ENCODE assay signal across 13 cellular contexts in the genomic region with DNA sequence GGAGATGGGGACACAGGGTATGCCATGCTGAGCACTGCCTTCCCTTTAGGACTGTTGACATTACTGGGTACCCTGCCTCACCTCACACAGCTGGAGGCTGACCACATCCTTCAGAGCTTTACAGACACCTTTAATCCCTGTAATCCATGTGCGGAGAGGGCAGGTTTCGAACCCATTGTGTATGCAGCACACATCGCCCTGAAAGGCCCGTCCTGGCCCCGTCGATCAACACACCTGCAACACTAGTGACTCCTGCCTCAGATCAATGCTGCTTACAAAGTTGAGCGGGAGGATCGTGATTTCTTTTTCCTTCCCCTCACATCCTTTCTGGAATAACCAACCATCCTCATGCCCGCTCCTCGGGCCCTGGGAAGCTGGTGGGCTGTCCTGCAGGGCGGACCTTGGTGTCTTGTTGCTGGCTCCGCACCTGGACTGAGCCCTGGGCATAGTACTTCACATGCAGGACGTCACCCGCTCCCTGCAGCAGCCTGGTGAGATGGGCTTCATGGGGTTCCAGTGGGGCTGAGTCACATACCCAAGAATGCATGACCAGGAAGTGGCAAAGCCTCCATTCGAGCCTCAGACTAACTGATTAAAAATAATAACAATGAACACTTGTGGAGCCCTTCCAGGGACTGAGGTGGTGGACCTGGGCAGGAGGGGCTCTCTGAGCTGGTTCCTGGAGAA.
DNase-seq lines count a peak whose midpoint lies in the region; ATAC-seq and TF ChIP-seq lines count a peak whose summit lies in the region.
"Had no signal": no experiment of that assay in that cellular context is flagged by ENCODE, and none has a peak within 500 bp of the region (broad histone marks: within the 10 kb centered on the region; RNA-seq: fewer than 3 reads in every experiment).

No MANE protein-coding gene starts in this region.

- H4K8ac ChIP-seq in trophoblast cell (ENCODE audit: low read depth, low read length), result no peak overlapping the region

- no peaks in the 10 kb centered on the region for H3K36me3 ChIP-seq in endodermal cell (ENCODE audit: control insufficient read depth, insufficient read depth, low read length)
- no peaks in the 10 kb centered on the region for H3K36me3 ChIP-seq in trophoblast cell (ENCODE audit: control insufficient read depth in 1 of 2, insufficient read depth in 2 of 2, low read length in 2 of 2)
- H3K36me3 ChIP-seq: heart left ventricle had no signal

- no peak overlapping the region for H4K91ac ChIP-seq in trophoblast cell (ENCODE audit: low read depth, low read length)

- TF ChIP-seq CTCF in endodermal cell (conservative IDR thresholded peaks at IDR 0.05), result no peak

- H3K27ac ChIP-seq in endodermal cell (ENCODE audit: low read depth, low read length) (no peak overlapping the region), trophoblast cell (ENCODE audit: low read depth, low read length) (no peak overlapping the region)
- H3K27ac ChIP-seq: heart left ventricle, SK-N-MC had no signal

- no peak overlapping the region for H2BK5ac ChIP-seq in trophoblast cell (ENCODE audit: low read depth, low read length, poor library complexity)

- no peaks in the 10 kb centered on the region for H3K9me3 Mint-ChIP-seq in endodermal cell
- H3K9me3 Mint-ChIP-seq in stimulated activated naive B cell treated with anti-CD40 and anti-IgM and Interleukin-4, amounts not matched to agents 10 μg/mL and 1 μg/mL and 100 μg/mL, for 72 hours, result peaks cover 0 to 1% of the 10 kb centered on the region in 2 donors
- H3K9me3 Mint-ChIP-seq: central memory CD8-positive, alpha-beta T cell had no signal

- no peak overlapping the region for H3K18ac ChIP-seq in trophoblast cell (ENCODE audit: low read length)

- no peak overlapping the region for H3K4me3 Mint-ChIP-seq in endodermal cell
- no peak overlapping the region for H3K4me3 Mint-ChIP-seq in stimulated activated naive B cell treated with anti-CD40 and anti-IgM and Interleukin-4, amounts not matched to agents 10 μg/mL and 1 μg/mL and 100 μg/mL, for 72 hours
- H3K4me3 Mint-ChIP-seq: central memory CD8-positive, alpha-beta T cell; naive B cell had no signal

- H3K9ac ChIP-seq in endodermal cell (ENCODE audit: extremely low read depth, low read length, poor library complexity, severe bottlenecking) (no peak overlapping the region), trophoblast cell (ENCODE audit: low read length) (no peak overlapping the region)

- H2AFZ ChIP-seq in trophoblast cell (ENCODE audit: insufficient read depth, low read length, poor library complexity), result no peak overlapping the region

- H2BK120ac ChIP-seq in trophoblast cell (ENCODE audit: insufficient read depth, low read length, poor library complexity), result no peak overlapping the region

- no peaks in the 10 kb centered on the region for H3K79me2 ChIP-seq in trophoblast cell (ENCODE audit: control insufficient read depth, insufficient read depth, low read length, poor library complexity)

- no peak for ATAC-seq in stimulated activated naive B cell treated with anti-CD40 and anti-IgM and Interleukin-4, amounts not matched to agents 10 μg/mL and 1 μg/mL and 100 μg/mL, for 72 hours (replicated peaks)
- no peak for ATAC-seq in GM21737 (IDR thresholded peaks at IDR 0.05; ENCODE audit: unreplicated experiment)
- ATAC-seq: heart left ventricle had no signal

- H3K14ac ChIP-seq in trophoblast cell (ENCODE audit: low read length), result no peak overlapping the region

- H4K12ac ChIP-seq in trophoblast cell (ENCODE audit: low read depth, low read length), result no peak overlapping the region

- no peak overlapping the region for H2AK5ac ChIP-seq in trophoblast cell (ENCODE audit: low read length)

- no peaks in the 10 kb centered on the region for H3K36me3 Mint-ChIP-seq in endodermal cell (ENCODE audit: low read depth)
- H3K36me3 Mint-ChIP-seq in stimulated activated naive B cell treated with anti-CD40 and anti-IgM and Interleukin-4, amounts not matched to agents 10 μg/mL and 1 μg/mL and 100 μg/mL, for 72 hours, result no peaks in the 10 kb centered on the region
- H3K36me3 Mint-ChIP-seq: naive B cell had no signal

- peaks cover 5% of the 10 kb centered on the region for H3K4me1 Mint-ChIP-seq in endodermal cell
- H3K4me1 Mint-ChIP-seq in stimulated activated naive B cell treated with anti-CD40 and anti-IgM and Interleukin-4, amounts not matched to agents 10 μg/mL and 1 μg/mL and 100 μg/mL, for 72 hours, result peaks cover 0 to 4% of the 10 kb centered on the region in 2 donors
- H3K4me1 Mint-ChIP-seq: central memory CD8-positive, alpha-beta T cell had no signal

- no peaks in the 10 kb centered on the region for H3K79me1 ChIP-seq in trophoblast cell (ENCODE audit: low read length)

- H3K27me3 ChIP-seq in endodermal cell (ENCODE audit: control insufficient read depth, insufficient read depth, low read length, poor library complexity, severe bottlenecking), result no peaks in the 10 kb centered on the region
- H3K27me3 ChIP-seq in trophoblast cell (ENCODE audit: insufficient read depth, low read length), result no peaks in the 10 kb centered on the region

- H3K4me2 ChIP-seq in trophoblast cell (ENCODE audit: low read length), result no peak overlapping the region

- DNase-seq in Daoy (ENCODE audit: low read depth) (peak; percentile 98), LHCN-M2 (ENCODE audit: low read depth) (peak; percentile 72), endodermal cell (peak; percentile 47), trophoblast cell (no peak), NCI-H1694 treated with DMSO at 0.1 percent for 48 hours (lab: John Stamatoyannopoulos, UW) (no peak), T-helper 2 cell (no peak)
- no peak for DNase-seq in stimulated activated naive B cell treated with anti-CD40 and anti-IgM and Interleukin-4, amounts not matched to agents 10 μg/mL and 1 μg/mL and 100 μg/mL, for 72 hours
- DNase-seq: GDM1, heart left ventricle, naive B cell had no signal

- H3K4ac ChIP-seq in trophoblast cell (ENCODE audit: low read depth, low read length), result no peak overlapping the region

- H3K9me3 ChIP-seq in endodermal cell (ENCODE audit: control insufficient read depth, low read length) (no peaks in the 10 kb centered on the region), trophoblast cell (ENCODE audit: insufficient read depth, low read depth, low read length) (no peaks in the 10 kb centered on the region)
- H3K9me3 ChIP-seq: heart left ventricle had no signal

- no peak overlapping the region for H2BK12ac ChIP-seq in trophoblast cell (ENCODE audit: low read length)

- no peak overlapping the region for H3K23ac ChIP-seq in trophoblast cell (ENCODE audit: low read length)

- H3K27ac Mint-ChIP-seq in endodermal cell, result no peak overlapping the region
- H3K27ac Mint-ChIP-seq in stimulated activated naive B cell treated with anti-CD40 and anti-IgM and Interleukin-4, amounts not matched to agents 10 μg/mL and 1 μg/mL and 100 μg/mL, for 72 hours, result no peak overlapping the region
- H3K27ac Mint-ChIP-seq: naive B cell had no signal

- H3K27me3 Mint-ChIP-seq in endodermal cell (ENCODE audit: insufficient read depth), result peaks cover 31% of the 10 kb centered on the region
- peaks cover 7 to 10% of the 10 kb centered on the region in 2 donors for H3K27me3 Mint-ChIP-seq in stimulated activated naive B cell treated with anti-CD40 and anti-IgM and Interleukin-4, amounts not matched to agents 10 μg/mL and 1 μg/mL and 100 μg/mL, for 72 hours

- H3K4me1 ChIP-seq in endodermal cell (ENCODE audit: control insufficient read depth, insufficient read depth, low read length), result no peaks in the 10 kb centered on the region
- H3K4me1 ChIP-seq in trophoblast cell (ENCODE audit: control insufficient read depth in 1 of 2, insufficient read depth in 2 of 2, low read length in 2 of 2), result no peaks in the 10 kb centered on the region
- H3K4me1 ChIP-seq: heart left ventricle had no signal

- 89 to 96% methylated on average over 8 to 15 of the region's 15 CpGs for WGBS in endodermal cell (ENCODE audit: insufficient coverage in 1 of 2, insufficient read length in 1 of 2), 2 experiments
- WGBS in trophoblast cell (ENCODE audit: extremely low coverage, insufficient coverage, insufficient read length), result no CpG with 5 or more reads among the region's 15 CpGs

- no peak overlapping the region for H3K4me3 ChIP-seq in endodermal cell (ENCODE audit: low read length)
- peak overlapping the region; percentile 46 for H3K4me3 ChIP-seq in trophoblast cell (ENCODE audit: low read depth, low read length)
- H3K4me3 ChIP-seq: heart left ventricle, SK-N-MC had no signal

Comparison
In these comparisons a context has a peak if more than half of its experiments do, and no peak if none do; other contexts are left out.
1. DNase-seq: peak in Daoy (single experiment), LHCN-M2 (single experiment) and endodermal cell (single experiment); none in trophoblast cell (0 of 2), NCI-H1694 treated with DMSO at 0.1 percent for 48 hours (single experiment), T-helper 2 cell (0 of 5) and stimulated activated naive B cell treated with anti-CD40 and anti-IgM and Interleukin-4, amounts not matched to agents 10 μg/mL and 1 μg/mL and 100 μg/mL, for 72 hours (single experiment).